11 cellular contexts compared by ENCODE assay signal in the genomic region with DNA sequence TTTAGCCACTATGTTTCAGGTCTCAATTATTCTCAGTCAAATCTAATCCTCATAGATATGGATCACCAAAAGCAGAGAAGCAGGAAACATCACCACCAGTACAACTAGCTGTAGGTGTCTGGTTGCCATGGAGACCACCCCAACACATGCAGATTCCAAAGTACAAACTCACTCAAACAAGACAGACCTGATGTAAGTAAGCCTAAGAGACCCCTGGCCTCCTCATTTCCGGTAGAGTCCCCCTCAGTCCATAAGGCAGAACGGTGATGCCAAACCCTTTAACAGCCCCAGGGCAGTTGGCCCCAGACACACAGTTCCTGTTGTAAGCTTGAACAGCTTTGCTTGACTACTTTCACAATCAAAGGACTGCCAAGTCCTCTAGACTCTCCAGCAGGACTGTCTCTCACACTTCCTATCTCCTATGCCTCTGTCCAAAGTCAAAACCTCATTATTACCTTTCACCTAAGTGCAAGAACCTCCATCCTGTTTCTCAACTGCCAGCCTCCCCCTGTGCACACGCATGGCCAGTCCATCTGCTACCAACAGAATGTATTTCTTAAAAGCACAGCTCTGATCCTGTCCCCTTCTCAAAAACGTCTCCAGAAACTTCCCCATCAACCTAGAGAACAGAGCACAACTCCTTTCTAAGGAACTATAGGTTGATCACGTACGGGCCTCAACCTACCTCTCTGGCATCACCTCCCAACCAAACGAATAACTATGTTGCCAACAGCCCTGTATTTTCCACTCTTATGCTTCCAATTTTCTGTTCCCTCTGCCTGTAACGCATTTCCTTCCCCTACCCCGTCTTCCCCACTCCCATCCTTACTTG. TPM values are rescaled to one million over a fixed set of nuclear protein-coding genes. Genes with fewer than 3 reads are reported as not detected.
DNase-seq lines count a peak whose midpoint lies in the region; ATAC-seq and TF ChIP-seq lines count a peak whose summit lies in the region.
"Had no signal": no experiment of that assay in that cellular context is flagged by ENCODE, and none has a peak within 500 bp of the region (broad histone marks: within the 10 kb centered on the region; RNA-seq: fewer than 3 reads in every experiment).

No MANE protein-coding gene starts in this region.

- peaks cover 0 to 48% of the 10 kb centered on the region in 2 donors for H3K4me1 ChIP-seq in left lung

- peaks cover 5% of the 10 kb centered on the region for H3K36me3 Mint-ChIP-seq in effector memory CD8-positive, alpha-beta T cell (ENCODE audit: insufficient read depth)

- no peak overlapping the region for H3K4me3 ChIP-seq in left lung
- H3K4me3 ChIP-seq: esophagus squamous epithelium, stomach had no signal

- H3K27me3 Mint-ChIP-seq in effector memory CD8-positive, alpha-beta T cell: no peaks in the 10 kb centered on the region

- peak; percentile 97 to 98 for DNase-seq in AML-193 (lab: John Stamatoyannopoulos, UW)
- peak in 9 of 61 donors; percentile 4 to 75 (median 25) for DNase-seq in caudate nucleus (lab: John Stamatoyannopoulos, UW)
- DNase-seq in left lung: no peak
- no peak for DNase-seq in activated CD8-positive, alpha-beta memory T cell treated with anti-CD3 and anti-CD28 coated beads, Interleukin-2, amount 50 U/mL, for 48 hours
- no peak for DNase-seq in GM19240 (ENCODE audit: insufficient read length, low spot score)
- DNase-seq in NAMALWA (ENCODE audit: low spot score): no peak
- DNase-seq in effector memory CD8-positive, alpha-beta T cell: no peak
- DNase-seq: activated T-cell treated with anti-CD3 and anti-CD28 coated beads, Interleukin-2, amount 50 U/mL, for 48 hours; esophagus squamous epithelium; stomach had no signal

- H3K9me3 ChIP-seq in KOPT-K1 (ENCODE audit: insufficient read depth, low read length, poor library complexity, severe bottlenecking): peaks cover 4% of the 10 kb centered on the region
- H3K9me3 ChIP-seq in left lung: no peaks in the 10 kb centered on the region
- H3K9me3 ChIP-seq: esophagus squamous epithelium, stomach had no signal

- H3K36me3 ChIP-seq in KOPT-K1 (ENCODE audit: insufficient read depth, low read length): peaks cover 28% of the 10 kb centered on the region; the same call in 1 of the 2 replicates
- no peaks in the 10 kb centered on the region for H3K36me3 ChIP-seq in left lung

- H3K4me1 Mint-ChIP-seq in effector memory CD8-positive, alpha-beta T cell (ENCODE audit: low read depth in 2 of 2): peaks cover 4 to 17% of the 10 kb centered on the region in 2 donors

- H3K9me3 Mint-ChIP-seq in effector memory CD8-positive, alpha-beta T cell: no peaks in the 10 kb centered on the region

- H3K27me3 ChIP-seq in left lung: no peaks in the 10 kb centered on the region
- H3K27me3 ChIP-seq: esophagus squamous epithelium, stomach had no signal

- intact Hi-C loops in left lung (cut with DNase I): no loop called here

- ATAC-seq in left lung: peak; percentile 46
- ATAC-seq in effector memory CD8-positive, alpha-beta T cell (replicated peaks): no peak

- H3K4me3 Mint-ChIP-seq in effector memory CD8-positive, alpha-beta T cell: no peak overlapping the region

- peak overlapping the region in 1 of 2 donors; percentile 3 for H3K27ac Mint-ChIP-seq in effector memory CD8-positive, alpha-beta T cell

- peak overlapping the region; percentile 16 for H3K27ac ChIP-seq in KOPT-K1 (ENCODE audit: low read depth, low read length, poor library complexity, severe bottlenecking)
- peak overlapping the region; percentile 48 for H3K27ac ChIP-seq in caudate nucleus (ENCODE audit: low read depth, low read length)
- peak overlapping the region; percentile 33 to 57 for H3K27ac ChIP-seq in left lung

- no peak for TF ChIP-seq CTCF in left lung (IDR thresholded peaks at IDR 0.05)

RNA-seq across cellular contexts. Expression of a gene that starts 23.9 kb away (rescaled TPM):
- 10 to 100 TPM; 43.4 to 49.0 TPM for total RNA-seq in left lung

Comparison
In these comparisons a context has a peak if more than half of its experiments do, and no peak if none do; other contexts are left out.
1. DNase-seq: peak in AML-193 (2 of 2); none in left lung (0 of 2), activated CD8-positive, alpha-beta memory T cell treated with anti-CD3 and anti-CD28 coated beads, Interleukin-2, amount 50 U/mL, for 48 hours (single experiment), GM19240 (single experiment), NAMALWA (single experiment) and effector memory CD8-positive, alpha-beta T cell (0 of 3).
2. Peak in every context shown above with its lines, with median percentiles within 50 percentile points of each other: H3K27ac ChIP-seq.